ENCODE assay signal across 9 cellular contexts in the genomic region with DNA sequence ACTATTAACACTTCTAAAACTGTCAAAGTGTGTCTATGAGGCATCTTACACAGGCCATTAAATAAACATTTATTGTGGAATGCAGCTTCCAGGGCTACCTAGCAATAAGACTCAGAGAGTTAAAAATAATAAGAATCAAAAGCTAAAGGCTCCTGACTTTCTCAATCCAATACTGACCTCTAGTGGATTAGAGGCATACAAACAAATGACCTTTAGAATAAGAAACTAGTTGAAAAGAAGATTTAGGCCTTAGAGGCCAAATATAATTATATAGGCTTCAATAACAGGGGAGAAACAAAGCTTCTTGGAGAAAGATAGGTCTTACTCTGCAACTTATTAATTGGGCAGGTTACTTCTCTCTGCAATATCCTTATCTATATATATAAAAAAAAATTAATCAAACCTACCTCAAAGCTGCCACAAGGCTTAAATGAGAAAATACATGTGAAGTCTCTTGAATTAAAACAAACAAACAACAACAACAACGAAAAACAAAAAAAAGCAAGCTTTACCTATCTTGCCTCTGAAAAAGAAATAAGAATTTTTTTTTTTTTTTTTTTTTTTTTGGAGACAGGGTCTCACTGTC.
A peak's percentile ranks its signal among the peaks of the same experiment; 100 is the strongest.
DNase-seq lines count a peak whose midpoint lies in the region; ATAC-seq and TF ChIP-seq lines count a peak whose summit lies in the region.
"Had no signal": no experiment of that assay in that cellular context is flagged by ENCODE, and none has a peak within 500 bp of the region (broad histone marks: within the 10 kb centered on the region; RNA-seq: fewer than 3 reads in every experiment).

No MANE protein-coding gene starts in this region.

- DNase-seq in DMS 273 (lab: John Stamatoyannopoulos, UW; ENCODE audit: unreplicated experiment), result peak; percentile 63
- DNase-seq in HFFc6, result peak; percentile 51
- peak; percentile 39 for DNase-seq in NCI-H82 treated with DMSO at 0.1 percent for 48 hours (lab: John Stamatoyannopoulos, UW; ENCODE audit: unreplicated experiment)
- DNase-seq in dedifferentiated amniotic fluid mesenchymal stem cell (ENCODE audit: extremely low spot score), result peak; percentile 73
- peak; percentile 58 for DNase-seq in midbrain (lab: John Stamatoyannopoulos, UW)
- DNase-seq in stimulated activated CD4-positive, alpha-beta T cell treated with anti-CD3 and anti-CD28 coated beads, Interleukin-4, amount 100 ng/mL, for 1 hour, result no peak

- ATAC-seq in GM21360 (IDR thresholded peaks at IDR 0.05; ENCODE audit: unreplicated experiment) (no peak), HG03139 (IDR thresholded peaks at IDR 0.05; ENCODE audit: unreplicated experiment) (no peak)

- H3K27me3 Mint-ChIP-seq in HFFc6 (ENCODE audit: insufficient read depth), result no peaks in the 10 kb centered on the region
- H3K27me3 Mint-ChIP-seq: IgD-negative memory B cell had no signal

- no peak overlapping the region for H3K27ac Mint-ChIP-seq in HFFc6

- H3K36me3 Mint-ChIP-seq in HFFc6 (ENCODE audit: low read depth), result no peaks in the 10 kb centered on the region

- no peaks in the 10 kb centered on the region for H3K9me3 Mint-ChIP-seq in HFFc6
- H3K9me3 Mint-ChIP-seq: IgD-negative memory B cell had no signal

- peak; percentile 88 for TF ChIP-seq CTCF in HFFc6 (IDR thresholded peaks at IDR 0.05)

- peaks cover 50% of the 10 kb centered on the region for H3K4me1 Mint-ChIP-seq in HFFc6 (ENCODE audit: low read depth)

- H3K4me3 Mint-ChIP-seq in HFFc6, result no peak overlapping the region
- H3K4me3 Mint-ChIP-seq: IgD-negative memory B cell had no signal
